ENCODE assay signal across 8 cellular contexts in genomic region chr6:135183532-135184440, GRCh38. TPM values are rescaled to one million over a fixed set of nuclear protein-coding genes. Genes with fewer than 3 reads are reported as not detected.
DNase-seq lines count a peak whose midpoint lies in the region; TF ChIP-seq lines count a peak whose summit lies in the region.

No MANE protein-coding gene starts in this region.

- peak overlapping the region; percentile 85 to 98 (median 87) for H3K4me3 Mint-ChIP-seq in immature natural killer cell

- H3K36me3 Mint-ChIP-seq in immature natural killer cell = no peaks in the 10 kb centered on the region

- DNase-seq in GF-D8 (lab: John Stamatoyannopoulos, UW) (peak; percentile 88), GM23248 (peak; percentile 28), LHCN-M2 (ENCODE audit: low read depth) (peak; percentile 21), T follicular helper cell (ENCODE audit: low read depth) (peak; percentile 55), adrenal gland (peak in 5 of 7 donors; percentile 32 to 44 (median 33)), immature natural killer cell (peak; percentile 54 to 59 (median 57)), mesenteric fat pad (ENCODE audit: low spot score) (no peak)
- DNase-seq in stimulated activated CD4-positive, alpha-beta T cell treated with anti-CD3 and anti-CD28 coated beads, Interleukin-1b, Interleukin-23, amount 100 ng/mL, for 48 hours = peak; percentile 87

- H3K27me3 ChIP-seq in GM23248 (replicated peaks; ENCODE audit: insufficient read depth) = peaks cover 20% of the 10 kb centered on the region
- peaks cover 5% of the 10 kb centered on the region for H3K27me3 ChIP-seq in adrenal gland

- H3K4me2 ChIP-seq in GM23248 (ENCODE audit: unreplicated experiment) = peak overlapping the region; percentile 94

- H3K9me2 ChIP-seq in GM23248 (ENCODE audit: insufficient read depth) = no peaks in the 10 kb centered on the region

- 17 to 18% methylated on average over 19 of the region's 19 CpGs for WGBS in GM23248 (ENCODE audit: low coverage in 1 of 2, low lambda C conversion rate in 2 of 2, missing lambda C conversion rate in 2 of 2), 2 experiments
- 5 to 8% (median 7%) methylated on average over 18 to 19 of the region's 19 CpGs for WGBS in adrenal gland, 4 donors

- H3K9me3 ChIP-seq in GM23248 (ENCODE audit: low read depth) (no peaks in the 10 kb centered on the region), adrenal gland (replicated peaks in 1 of 3) (no peaks in the 10 kb centered on the region)

- H2AFZ ChIP-seq in GM23248 = peak overlapping the region; percentile 80; the same call in 1 of the 2 replicates

- H3K4me3 ChIP-seq in GM23248 = peak overlapping the region; percentile 87
- peak overlapping the region in 1 of 4 donors; percentile 75 for H3K4me3 ChIP-seq in adrenal gland

- intact Hi-C loops in adrenal gland (cut with DNase I) = no loop called here

- peak overlapping the region in 1 of 6 donors; percentile 48 for H3K27ac Mint-ChIP-seq in immature natural killer cell

- no peak overlapping the region for H3K9ac ChIP-seq in GM23248

- peak in 3 of 6 experiments; percentile 27 to 38 (median 36) for TF ChIP-seq CTCF in adrenal gland (IDR thresholded peaks at IDR 0.05)

- peaks cover 22 to 34% of the 10 kb centered on the region in 2 donors for H3K4me1 Mint-ChIP-seq in immature natural killer cell

- H3K27ac ChIP-seq in GM23248 = no peak overlapping the region
- no peak overlapping the region for H3K27ac ChIP-seq in adrenal gland

- no peaks in the 10 kb centered on the region for H3K9me3 Mint-ChIP-seq in immature natural killer cell

- H3K4me1 ChIP-seq in GM23248 (ENCODE audit: insufficient read depth) = 0 out of 2 replicates have a peak, but pooled peaks cover 5% of the 10 kb centered on the region
- H3K4me1 ChIP-seq in adrenal gland (replicated peaks in 1 of 2) = peaks cover 22 to 28% of the 10 kb centered on the region in 2 donors

- peaks cover 14% of the 10 kb centered on the region for H3F3A ChIP-seq in GM23248 (ENCODE audit: insufficient read depth)

- in situ Hi-C loops in GM23248 (cut with MboI) = no loop called here

- no peaks in the 10 kb centered on the region for H4K20me1 ChIP-seq in GM23248 (ENCODE audit: insufficient read depth)

- TF ChIP-seq POLR2A in adrenal gland (IDR thresholded peaks at IDR 0.05) = no peak

- no peaks in the 10 kb centered on the region for H3K36me3 ChIP-seq in GM23248 (ENCODE audit: low read depth)
- H3K36me3 ChIP-seq in adrenal gland (replicated peaks in 1 of 2) = no peaks in the 10 kb centered on the region

- no peaks in the 10 kb centered on the region for H3K79me2 ChIP-seq in GM23248 (ENCODE audit: insufficient read depth)

- H3K27me3 Mint-ChIP-seq in immature natural killer cell (ENCODE audit: low read depth in 3 of 3) = peaks cover 2 to 16% (median 8%) of the 10 kb centered on the region in 3 donors

RNA-seq across cellular contexts. Expression of gene MYB, which starts 2.7 kb away (rescaled TPM):
- total RNA-seq in GM23248 (2014; rRNA removed; shearing (Covaris generic)) = 1.2 TPM in 1 of 2 replicates, not detected in the other
- 0.10 and 0.28 TPM in 2 replicates for polyA plus RNA-seq in GM23248 (2016; fragmentation: Nextera tagmentation; extraction: Ambion mirVana)
- 1.6 and 2.0 TPM in 2 replicates for total RNA-seq in LHCN-M2 (2014; rRNA removed)
- 0.35 TPM for polyA plus RNA-seq in LHCN-M2 (2012)
- 10 to 100 TPM in 1 of 8 donors, 1 to 10 TPM in 2, under 1 TPM in 5; 0.14 to 11.8 (median 0.53) TPM for total RNA-seq in adrenal gland
- 1 to 10 TPM in 1 of 3 donors, under 1 TPM in 2; 0.72 to 1.3 (median 0.75) TPM for polyA plus RNA-seq in adrenal gland
- under 1 TPM in 1 of 3 donors, not detected in 2; 0.24 TPM for polyA plus RNA-seq in immature natural killer cell
- total RNA-seq in mesenteric fat pad = 0.16 TPM
